In genomic region chr15:51172190-51172589, GRCh38 we compare ENCODE assay signal across 18 cellular contexts.
DNase-seq lines count a peak whose midpoint lies in the region; ATAC-seq, FAIRE-seq and TF ChIP-seq lines count a peak whose summit lies in the region.
"Had no signal": no experiment of that assay in that cellular context is flagged by ENCODE, and none has a peak within 500 bp of the region (broad histone marks: within the 10 kb centered on the region; RNA-seq: fewer than 3 reads in every experiment).

No MANE protein-coding gene starts in this region.

- peaks cover 6% of the 10 kb centered on the region for H3K9me3 Mint-ChIP-seq in nephron
- H3K9me3 Mint-ChIP-seq: activated naive CD4-positive, alpha-beta T cell treated with anti-CD3 and anti-CD28 coated beads for 36 hours; neural progenitor cell had no signal

- CTCF ChIA-PET in GM10248 (lab: Yijun Ruan, JAX) = interaction anchor here (1.3 to 2.0 kb wide), 3 partner anchors 10 to 229 kb away, joined by 3 to 28 read pairs (median 5); no protein-coding TSS in a partner anchor

- peak overlapping the region in 2 of 3 experiments; percentile 77 to 79 for H3K27ac Mint-ChIP-seq in nephron
- H3K27ac Mint-ChIP-seq: activated naive CD4-positive, alpha-beta T cell treated with anti-CD3 and anti-CD28 coated beads for 36 hours; neural progenitor cell had no signal

- FAIRE-seq in HTR-8/SVneo (lab: Jason Lieb, UNC) = no peak

- H3K4me1 Mint-ChIP-seq in nephron = peaks cover 21% of the 10 kb centered on the region
- H3K4me1 Mint-ChIP-seq: neural progenitor cell had no signal

- peak overlapping the region in 1 of 3 experiments; percentile 4 for H3K4me3 Mint-ChIP-seq in nephron
- H3K4me3 Mint-ChIP-seq: activated naive CD4-positive, alpha-beta T cell treated with anti-CD3 and anti-CD28 coated beads for 36 hours; neural progenitor cell had no signal

- POLR2A ChIA-PET in GM10248 (lab: Yijun Ruan, JAX) = no interaction called here

- no peak overlapping the region for H3K4me3 ChIP-seq in fibroblast of pulmonary artery (replicated peaks; ENCODE audit: low read depth, low read length)
- H3K4me3 ChIP-seq: esophagus squamous epithelium, neural progenitor cell, SJSA1 had no signal

- DNase-seq in AG08395 (ENCODE audit: low spot score) (peak; percentile 61), NCI-H226 (peak; percentile 53), fibroblast of pulmonary artery (ENCODE audit: low read depth) (peak; percentile 76), GM10248 (ENCODE audit: extremely low spot score) (no peak), HTR-8/SVneo (ENCODE audit: insufficient read length, low spot score) (no peak)
- no peak for DNase-seq in activated CD4-positive, CD25-positive, alpha-beta regulatory T cell (lab: John Stamatoyannopoulos, UW)
- DNase-seq: activated naive CD4-positive, alpha-beta T cell treated with anti-CD3 and anti-CD28 coated beads for 36 hours; AML-193; cerebellar nuclear complex; DND-41; esophagus squamous epithelium; kidney glomerular epithelial cell; NCI-H187 treated with DMSO at 0.1 percent for 48 hours; NCI-H774 had no signal

- no peaks in the 10 kb centered on the region for H3K27me3 Mint-ChIP-seq in nephron (ENCODE audit: low read depth)

- no peak for ATAC-seq in GM18873 (IDR thresholded peaks at IDR 0.05; ENCODE audit: low FRiP score, unreplicated experiment)

- TF ChIP-seq CTCF in fibroblast of pulmonary artery (IDR thresholded peaks at IDR 0.05; ENCODE audit: low read length, missing control alignments) (no peak), nephron (IDR thresholded peaks at IDR 0.05; ENCODE audit: unreplicated experiment in 3 of 3) (no peak), GM10248 (IDR thresholded peaks at IDR 0.05; ENCODE audit: control extremely low read depth, extremely low read depth, low read depth, missing control alignments) (no peak)

- no peaks in the 10 kb centered on the region for H3K36me3 Mint-ChIP-seq in nephron (ENCODE audit: low read depth)
- H3K36me3 Mint-ChIP-seq: neural progenitor cell had no signal

Comparison
In these comparisons a context has a peak if more than half of its experiments do, and no peak if none do; other contexts are left out.
1. DNase-seq: peak in AG08395 (single experiment), NCI-H226 (single experiment) and fibroblast of pulmonary artery (single experiment); none in activated CD4-positive, CD25-positive, alpha-beta regulatory T cell (0 of 4), GM10248 (single experiment) and HTR-8/SVneo (single experiment).